9 cellular contexts compared by ENCODE assay signal in genomic region chr1:158781104-158781503, GRCh38. TPM values are rescaled to one million over a fixed set of nuclear protein-coding genes. Genes with fewer than 3 reads are reported as not detected.
"Had no signal": no experiment of that assay in that cellular context is flagged by ENCODE, and none has a peak within 500 bp of the region (broad histone marks: within the 10 kb centered on the region; RNA-seq: fewer than 3 reads in every experiment).

A gene with protein sequence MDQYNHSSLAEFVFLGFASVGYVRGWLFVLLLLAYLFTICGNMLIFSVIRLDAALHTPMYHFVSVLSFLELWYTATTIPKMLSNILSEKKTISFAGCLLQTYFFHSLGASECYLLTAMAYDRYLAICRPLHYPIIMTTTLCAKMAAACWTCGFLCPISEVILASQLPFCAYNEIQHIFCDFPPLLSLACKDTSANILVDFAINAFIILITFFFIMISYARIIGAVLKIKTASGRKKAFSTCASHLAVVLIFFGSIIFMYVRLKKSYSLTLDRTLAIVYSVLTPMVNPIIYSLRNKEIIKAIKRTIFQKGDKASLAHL (minus strand): TSS chr1:158781204. CDS start chr1:158777635, 3,569 bp downstream.

- ATAC-seq: GM12878 had no signal

- H3K4me3 ChIP-seq: GM12878 had no signal

- FAIRE-seq: G401.6, GM12878, GM12891, GM12892, GM18507, GM19239 had no signal

- DNase-seq: GDM1, GF-D8 had no signal

RNA-seq across cellular contexts. Expression of the gene that starts here (rescaled TPM):
- total RNA-seq: G401, GM12878 had no signal
- polyA plus RNA-seq: GM12878 had no signal
